In genomic region chr17:81096741-81097133, GRCh38 we compare ENCODE assay signal across 12 cellular contexts.
DNase-seq lines count a peak whose midpoint lies in the region; TF ChIP-seq lines count a peak whose summit lies in the region.
"Had no signal": no experiment of that assay in that cellular context is flagged by ENCODE, and none has a peak within 500 bp of the region (broad histone marks: within the 10 kb centered on the region; RNA-seq: fewer than 3 reads in every experiment).

No MANE protein-coding gene starts in this region.

- peak; percentile 37 to 41 for DNase-seq in PC-9
- no peak for DNase-seq in epithelial cell of prostate (ENCODE audit: low read depth, low spot score)
- no peak for DNase-seq in neuronal stem cell (ENCODE audit: low spot score)
- no peak for DNase-seq in iPS-NIHi7 (ENCODE audit: extremely low spot score)
- no peak for DNase-seq in activated naive CD8-positive, alpha-beta T cell treated with anti-CD3 and anti-CD28 coated beads for 36 hours
- DNase-seq in NCI-H1694 (lab: John Stamatoyannopoulos, UW), result no peak
- DNase-seq in stimulated activated CD8-positive, alpha-beta memory T cell treated with anti-CD3 and anti-CD28 coated beads, Interleukin-4, amount 100 ng/mL, for 48 hours, result no peak
- DNase-seq: NCI-H1105 treated with DMSO at 0.1 percent for 48 hours had no signal

- H3K23ac ChIP-seq in neuronal stem cell (ENCODE audit: low read depth, low read length, poor library complexity), result peak overlapping the region; percentile 30

- peak overlapping the region; percentile 96 for H3K18ac ChIP-seq in neuronal stem cell (ENCODE audit: low read length)

- no peaks in the 10 kb centered on the region for H3K36me3 Mint-ChIP-seq in activated naive CD8-positive, alpha-beta T cell treated with anti-CD3 and anti-CD28 coated beads for 36 hours

- H3K4me3 Mint-ChIP-seq in activated naive CD8-positive, alpha-beta T cell treated with anti-CD3 and anti-CD28 coated beads for 36 hours, result no peak overlapping the region

- peak overlapping the region; percentile 80 for H2BK15ac ChIP-seq in neuronal stem cell (ENCODE audit: low read length)

- TF ChIP-seq CTCF in PC-9 (conservative IDR thresholded peaks at IDR 0.05), result no peak

- H2AFZ ChIP-seq in PC-9, result no peak overlapping the region
- H2AFZ ChIP-seq in neuronal stem cell (ENCODE audit: low read length), result peak overlapping the region; percentile 67

- H3K27ac Mint-ChIP-seq in activated naive CD8-positive, alpha-beta T cell treated with anti-CD3 and anti-CD28 coated beads for 36 hours, result no peak overlapping the region

- H2BK5ac ChIP-seq in neuronal stem cell (ENCODE audit: low read length), result peak overlapping the region; percentile 95

- H4K8ac ChIP-seq in neuronal stem cell (ENCODE audit: low read depth, low read length), result no peak overlapping the region

- peak overlapping the region; percentile 95 for H2BK120ac ChIP-seq in neuronal stem cell (ENCODE audit: low read depth, low read length)

- peak overlapping the region; percentile 100 for H2AK5ac ChIP-seq in neuronal stem cell (ENCODE audit: low read depth, low read length)

- peaks cover 23% of the 10 kb centered on the region for H3K4me1 Mint-ChIP-seq in activated naive CD8-positive, alpha-beta T cell treated with anti-CD3 and anti-CD28 coated beads for 36 hours

- H4K91ac ChIP-seq in neuronal stem cell (ENCODE audit: low read depth, low read length, poor library complexity), result peak overlapping the region; percentile 68

- CTCF ChIA-PET in PC-9 (lab: Charles Lee), result interaction anchor here (1.2 to 1.5 kb wide), 2 partner anchors 73 to 95 kb away, joined by 4 to 6 read pairs; no protein-coding TSS in a partner anchor

- no CpG with 5 or more reads among the region's 7 CpGs for WGBS in neuronal stem cell (ENCODE audit: extremely low coverage in 2 of 2, insufficient read length in 2 of 2, insufficient replicate concordance in 1 of 2), 2 donors

- peak overlapping the region in 2 of 11 experiments; percentile 6 to 55; a peak in 2 of 22 replicates for H3K27ac ChIP-seq in BLaER1 treated with 17β-estradiol and CSF1 and Interleukin-3, amounts not matched to agents 10 nM and 100 nM
- H3K27ac ChIP-seq in PC-9 (peak overlapping the region; percentile 67), epithelial cell of prostate (peak overlapping the region; percentile 31), neuronal stem cell (replicated peaks; ENCODE audit: low read length) (no peak overlapping the region)
- H3K27ac ChIP-seq: C4-2B had no signal

- peak overlapping the region; percentile 78 to 98 (median 87) for H3K4me2 ChIP-seq in BLaER1 treated with 17β-estradiol and CSF1 and Interleukin-3, amounts not matched to agents 10 nM and 100 nM
- peak overlapping the region; percentile 82 for H3K4me2 ChIP-seq in PC-9
- H3K4me2 ChIP-seq in neuronal stem cell (ENCODE audit: insufficient read depth, low read length, poor library complexity, severe bottlenecking), result peak overlapping the region; percentile 35

- peak overlapping the region in 2 of 10 experiments; percentile 3 to 19; a peak in 1 of 20 replicates for H3K4me3 ChIP-seq in BLaER1 treated with 17β-estradiol and CSF1 and Interleukin-3, amounts not matched to agents 10 nM and 100 nM
- H3K4me3 ChIP-seq in PC-9 (peak overlapping the region; percentile 11; the same call in 1 of the 2 replicates), neuronal stem cell (ENCODE audit: low read length in 2 of 2) (no peak overlapping the region)
- H3K4me3 ChIP-seq: cardiac muscle cell had no signal

- TSS peak; percentile 68 for BruUV-seq in PC-9 (replicated peaks; lab: Mats Ljungman, UMichigan)

- no peaks in the 10 kb centered on the region for H3K79me1 ChIP-seq in neuronal stem cell (ENCODE audit: low read depth, low read length)

- peak overlapping the region; percentile 47 for H2BK12ac ChIP-seq in neuronal stem cell (ENCODE audit: low read length)

- H3K9me3 ChIP-seq in BLaER1 treated with 17β-estradiol and CSF1 and Interleukin-3, amounts not matched to agents 10 nM and 100 nM (replicated peaks in 1 of 11), result no peaks in the 10 kb centered on the region
- no peaks in the 10 kb centered on the region for H3K9me3 ChIP-seq in PC-9 (ENCODE audit: insufficient read depth, low read depth)
- no peaks in the 10 kb centered on the region for H3K9me3 ChIP-seq in neuronal stem cell (replicated peaks in 1 of 2; ENCODE audit: control insufficient read depth in 2 of 2, insufficient read depth in 1 of 2, low read depth in 1 of 2, low read length in 2 of 2)
- H3K9me3 ChIP-seq: heart left ventricle had no signal

- peaks cover 60 to 88% (median 78%) of the 10 kb centered on the region in 11 experiments for H3K27me3 ChIP-seq in BLaER1 treated with 17β-estradiol and CSF1 and Interleukin-3, amounts not matched to agents 10 nM and 100 nM
- H3K27me3 ChIP-seq in PC-9 (ENCODE audit: insufficient read depth, low read depth) (no peaks in the 10 kb centered on the region), neuronal stem cell (ENCODE audit: control insufficient read depth in 3 of 3, insufficient read depth in 3 of 3, low read depth in 1 of 3, low read length in 3 of 3) (no peaks in the 10 kb centered on the region)
- H3K27me3 ChIP-seq: cardiac muscle cell, heart left ventricle had no signal

- H4K20me1 ChIP-seq in BLaER1 treated with 17β-estradiol and CSF1 and Interleukin-3, amounts not matched to agents 10 nM and 100 nM, result peaks cover 0 to 73% (median 48%) of the 10 kb centered on the region in 11 experiments; a peak in 18 of 22 replicates
- no peaks in the 10 kb centered on the region for H4K20me1 ChIP-seq in PC-9 (ENCODE audit: insufficient read depth)

- peak overlapping the region; percentile 65 for H3K14ac ChIP-seq in neuronal stem cell (ENCODE audit: low read length)

- POLR2A ChIA-PET in PC-9 (lab: Charles Lee; ENCODE audit: unreplicated experiment), result interaction anchor here (0.7 kb wide), 1 partner anchor 24 kb away, joined by 3 read pairs; no protein-coding TSS in a partner anchor

- no peaks in the 10 kb centered on the region for H3K27me3 Mint-ChIP-seq in activated naive CD8-positive, alpha-beta T cell treated with anti-CD3 and anti-CD28 coated beads for 36 hours

- no peaks in the 10 kb centered on the region for H3K79me2 ChIP-seq in PC-9 (ENCODE audit: low read depth)

- H3K36me3 ChIP-seq in BLaER1 treated with 17β-estradiol and CSF1 and Interleukin-3, amounts not matched to agents 10 nM and 100 nM, result no peaks in the 10 kb centered on the region
- H3K36me3 ChIP-seq in PC-9 (ENCODE audit: low read depth), result no peaks in the 10 kb centered on the region
- peaks cover 6 to 12% of the 10 kb centered on the region in 2 donors for H3K36me3 ChIP-seq in neuronal stem cell (replicated peaks in 1 of 2; ENCODE audit: control insufficient read depth in 2 of 2, insufficient read depth in 2 of 2, low read length in 2 of 2)
- H3K36me3 ChIP-seq: cardiac muscle cell had no signal

- H3F3A ChIP-seq in PC-9 (ENCODE audit: insufficient read depth, low read depth), result peaks cover 27% of the 10 kb centered on the region

- H3K4me1 ChIP-seq in BLaER1 treated with 17β-estradiol and CSF1 and Interleukin-3, amounts not matched to agents 10 nM and 100 nM, result peaks cover 48 to 58% (median 53%) of the 10 kb centered on the region in 10 experiments
- H3K4me1 ChIP-seq in PC-9 (replicated peaks; ENCODE audit: insufficient read depth) (peaks cover 59% of the 10 kb centered on the region), neuronal stem cell (ENCODE audit: control insufficient read depth in 2 of 2, insufficient read depth in 1 of 2, low read depth in 1 of 2, low read length in 2 of 2) (peaks cover 53 to 62% of the 10 kb centered on the region in 2 donors)

- peak overlapping the region; percentile 42 for H3K4ac ChIP-seq in neuronal stem cell (ENCODE audit: low read length)

- H3K9me2 ChIP-seq in PC-9 (ENCODE audit: insufficient read depth), result no peaks in the 10 kb centered on the region

- intact Hi-C loops in PC-9 (cut with micrococcal nuclease; ENCODE audit: unreplicated experiment), result loop anchor here (1.0 kb wide), 2 partner anchors 46 to 105 kb away; partner anchors contain the start of gene CHMP6

- no peaks in the 10 kb centered on the region for H3K9me3 Mint-ChIP-seq in activated naive CD8-positive, alpha-beta T cell treated with anti-CD3 and anti-CD28 coated beads for 36 hours

- peak overlapping the region in 4 of 11 experiments; percentile 24 to 69 (median 52); a peak in 4 of 22 replicates for H3K9ac ChIP-seq in BLaER1 treated with 17β-estradiol and CSF1 and Interleukin-3, amounts not matched to agents 10 nM and 100 nM
- H3K9ac ChIP-seq in neuronal stem cell (ENCODE audit: low read depth, low read length, poor library complexity), result no peak overlapping the region

Comparison
In these comparisons a context has a peak if more than half of its experiments do, and no peak if none do; other contexts are left out.
1. H3K4me2 ChIP-seq: peak in every context shown above with its lines; median percentile 87 in BLaER1 treated with 17β-estradiol and CSF1 and Interleukin-3, amounts not matched to agents 10 nM and 100 nM; 82 in PC-9; 35 in neuronal stem cell.
2. DNase-seq: peak in PC-9 (2 of 2); none in epithelial cell of prostate (single experiment), neuronal stem cell (single experiment), iPS-NIHi7 (single experiment), activated naive CD8-positive, alpha-beta T cell treated with anti-CD3 and anti-CD28 coated beads for 36 hours (single experiment), NCI-H1694 (single experiment) and stimulated activated CD8-positive, alpha-beta memory T cell treated with anti-CD3 and anti-CD28 coated beads, Interleukin-4, amount 100 ng/mL, for 48 hours (single experiment).